ENCODE assay signal across 8 cellular contexts in genomic region chr17:27332485-27333409, GRCh38. TPM values are rescaled to one million over a fixed set of nuclear protein-coding genes. Genes with fewer than 3 reads are reported as not detected.
DNase-seq lines count a peak whose midpoint lies in the region; ATAC-seq and TF ChIP-seq lines count a peak whose summit lies in the region.

No MANE protein-coding gene starts in this region.

- H3K4me3 ChIP-seq in AG10803 (ENCODE audit: low read length) = peak overlapping the region; percentile 67

- peak; percentile 78 for TF ChIP-seq CTCF in AG10803 (conservative IDR thresholded peaks at IDR 0.05; ENCODE audit: low read length)
- TF ChIP-seq CTCF in chondrocyte (IDR thresholded peaks at IDR 0.05) = peak; percentile 98

- peak; percentile 21 for TF ChIP-seq POLR2A in GM18951 (IDR thresholded peaks at IDR 0.05; ENCODE audit: extremely low read depth, insufficient read depth, insufficient read length)

- peak overlapping the region; percentile 65 for H3K4me3 Mint-ChIP-seq in chondrocyte (ENCODE audit: unreplicated experiment)

- H3K27ac Mint-ChIP-seq in chondrocyte (ENCODE audit: unreplicated experiment) = peak overlapping the region; percentile 95

- ATAC-seq in HG03196 (IDR thresholded peaks at IDR 0.05; ENCODE audit: unreplicated experiment) = peak; percentile 85

- in situ Hi-C loops in GM18951 (cut with MboI; ENCODE audit: low sequenced_read_pairs, unreplicated experiment) = loop anchor here (10.0 kb wide), 1 partner anchor 98 kb away; no protein-coding TSS in a partner anchor

- peak; percentile 95 for DNase-seq in AG10803 (ENCODE audit: low read depth)
- DNase-seq in NCI-H446 (lab: John Stamatoyannopoulos, UW) = peak; percentile 56 to 90
- DNase-seq in activated CD4-positive, alpha-beta T cell treated with anti-CD3 and anti-CD28 coated beads for 1 hour = peak; percentile 85
- peak; percentile 99 for DNase-seq in chondrocyte (ENCODE audit: low spot score)
- DNase-seq in kidney tubule cell (ENCODE audit: low spot score) = peak; percentile 99
- peak; percentile 58 to 77 for DNase-seq in stimulated activated CD4-positive, alpha-beta T cell treated with anti-CD3 and anti-CD28 coated beads, Interleukin-1b, Interleukin-23, amount 100 ng/mL, for 1 hour (ENCODE audit: low read depth in 2 of 2)

- H3K4me1 Mint-ChIP-seq in chondrocyte (ENCODE audit: low read depth) = peaks cover 23% of the 10 kb centered on the region

- H3K9me3 Mint-ChIP-seq in chondrocyte (ENCODE audit: low read depth) = no peaks in the 10 kb centered on the region

- no peaks in the 10 kb centered on the region for H3K27me3 Mint-ChIP-seq in chondrocyte (ENCODE audit: low read depth)

- no peaks in the 10 kb centered on the region for H3K36me3 Mint-ChIP-seq in chondrocyte (ENCODE audit: low read depth)

RNA-seq across cellular contexts. Expression of gene WSB1, which starts 38.8 kb away (rescaled TPM):
- 110 to 218 TPM (median 205 TPM) in 3 replicates for total RNA-seq in chondrocyte

Comparison
In these comparisons a context has a peak if more than half of its experiments do, and no peak if none do; other contexts are left out.
1. Peak in every context shown above with its lines: DNase-seq, ATAC-seq and H3K4me3 ChIP-seq.